Comparison of ENCODE assay signal across 8 cellular contexts in the genomic region with DNA sequence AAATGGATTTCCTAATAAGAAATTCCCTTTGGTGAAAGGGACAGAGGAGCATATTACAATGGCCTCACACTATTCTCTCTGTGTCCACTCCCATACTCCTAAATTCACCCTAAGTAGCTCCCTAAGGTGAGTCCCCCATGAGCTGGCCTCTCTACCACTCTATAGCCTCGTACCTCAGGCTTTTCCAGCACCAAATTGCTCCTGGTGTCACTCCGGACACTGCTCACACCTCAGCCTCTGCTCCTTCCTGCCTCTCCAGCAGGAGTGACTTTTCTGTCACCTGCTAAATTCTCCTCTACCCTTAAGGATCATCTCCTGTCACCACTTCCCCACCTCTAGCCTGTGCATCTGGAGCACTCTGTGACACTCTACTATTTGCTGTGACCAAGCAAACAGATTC.
"Had no signal": no experiment of that assay in that cellular context is flagged by ENCODE, and none has a peak within 500 bp of the region (broad histone marks: within the 10 kb centered on the region; RNA-seq: fewer than 3 reads in every experiment).

No MANE protein-coding gene starts in this region.

- H3K4me3 ChIP-seq: GM23248, HAP-1 had no signal

- H3K36me3 Mint-ChIP-seq: IgD-negative memory B cell had no signal

- H3K9ac ChIP-seq: GM23248 had no signal

- H3K27ac Mint-ChIP-seq: IgD-negative memory B cell had no signal

- DNase-seq: GM23248, GOT3, H7, KBM-7 had no signal

- H3K9me3 ChIP-seq: HAP-1 had no signal

- H3K4me3 Mint-ChIP-seq: IgD-negative memory B cell had no signal

- ATAC-seq: HepG2 had no signal

- H3K4me1 Mint-ChIP-seq: IgD-negative memory B cell had no signal

- H3K36me3 ChIP-seq: HAP-1 had no signal

- H3K4me1 ChIP-seq: HAP-1 had no signal

- H2AFZ ChIP-seq: GM23248 had no signal

- H3K27ac ChIP-seq: GM23248, HL-60 had no signal
